In genomic region chr4:82551734-82552133, GRCh38 we compare ENCODE assay signal across 21 cellular contexts. TPM values are rescaled to one million over a fixed set of nuclear protein-coding genes. Genes with fewer than 3 reads are reported as not detected.
"Had no signal": no experiment of that assay in that cellular context is flagged by ENCODE, and none has a peak within 500 bp of the region (broad histone marks: within the 10 kb centered on the region; RNA-seq: fewer than 3 reads in every experiment).

No MANE protein-coding gene starts in this region.

- H3K27ac ChIP-seq: SJSA1, SK-N-MC had no signal

- H3K4me1 ChIP-seq: SJSA1 had no signal

- DNase-seq: KBM-7, MV-4-11, NCI-H1092, NCI-H1105 treated with DMSO at 0.1 percent for 48 hours, NCI-H1436, NCI-H187, NCI-H2029, NCI-H2081 treated with DMSO at 0.1 percent for 48 hours, NCI-H2227 treated with DMSO at 0.1 percent for 48 hours, NCI-H526, NCI-H774, Right ventricle myocardium superior, RPMI8226, SIG-M5, T-helper 2 cell had no signal

- H3K36me3 ChIP-seq: SJSA1 had no signal

- H3K4me3 ChIP-seq: SJSA1, SK-N-MC had no signal

- H3K9me3 ChIP-seq: SJSA1 had no signal

RNA-seq across cellular contexts. Expression of gene TMEM150C, which starts 10.1 kb away (rescaled TPM):
- total RNA-seq: HT-29; LHCN-M2; MCF 10A; SJSA1; T-helper 1 cell treated with Interleukin-12 subunit alpha and Interleukin-12 subunit beta and Interleukin-4 antibody, amounts not matched to agents 30 ng/mL and 1 ng/mL, for 36 hours had no signal
